Comparison of ENCODE assay signal across 31 cellular contexts in the genomic region with DNA sequence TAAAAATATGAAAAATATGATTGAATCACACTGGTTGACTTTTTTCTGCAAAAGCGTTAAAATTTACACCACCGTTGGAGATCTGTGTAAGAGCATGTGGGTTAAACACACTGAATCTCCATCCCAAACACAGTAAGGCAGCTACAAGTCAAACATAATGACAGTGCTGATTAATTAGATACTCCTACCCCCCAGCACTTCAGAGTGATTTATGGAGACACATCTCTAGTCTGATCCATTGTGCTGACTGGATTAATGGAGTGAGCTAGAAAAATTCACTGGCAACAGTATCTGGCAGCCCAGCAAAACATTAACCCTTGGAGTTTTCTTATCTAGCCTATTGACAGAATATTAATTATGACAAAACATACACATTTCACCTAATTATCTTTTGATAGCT.
DNase-seq lines count a peak whose midpoint lies in the region; ATAC-seq, FAIRE-seq and TF ChIP-seq lines count a peak whose summit lies in the region.
"Had no signal": no experiment of that assay in that cellular context is flagged by ENCODE, and none has a peak within 500 bp of the region (broad histone marks: within the 10 kb centered on the region; RNA-seq: fewer than 3 reads in every experiment).

No MANE protein-coding gene starts in this region.

- H3K4me1 Mint-ChIP-seq in activated naive CD4-positive, alpha-beta T cell treated with anti-CD3 and anti-CD28 coated beads, Interleukin-2, amount 10 ng/mL, durations not matched to agents 7 days and 5 days: no peaks in the 10 kb centered on the region
- H3K4me1 Mint-ChIP-seq: activated naive CD8-positive, alpha-beta T cell treated with anti-CD3 and anti-CD28 coated beads for 36 hours; CD4-positive, alpha-beta memory T cell; neural progenitor cell had no signal

- FAIRE-seq in HepG2 (lab: Jason Lieb, UNC): no peak
- FAIRE-seq: A204.1, bronchial epithelial cell, GM12878, H54, kidney had no signal

- no peaks in the 10 kb centered on the region for H3K27me3 Mint-ChIP-seq in activated naive CD4-positive, alpha-beta T cell treated with anti-CD3 and anti-CD28 coated beads, Interleukin-2, amount 10 ng/mL, durations not matched to agents 7 days and 5 days
- H3K27me3 Mint-ChIP-seq: activated naive CD8-positive, alpha-beta T cell treated with anti-CD3 and anti-CD28 coated beads for 36 hours; CD4-positive, alpha-beta memory T cell had no signal

- no peaks in the 10 kb centered on the region for H3K79me2 ChIP-seq in SK-N-SH (ENCODE audit: insufficient read depth)
- H3K79me2 ChIP-seq in HepG2 (ENCODE audit: insufficient read depth, low read length): no peaks in the 10 kb centered on the region
- no peaks in the 10 kb centered on the region for H3K79me2 ChIP-seq in MM.1S (ENCODE audit: low read length)

- peak; percentile 13 for DNase-seq in SK-N-SH
- peak; percentile 59 for DNase-seq in NCI-H2171 treated with DMSO at 0.1 percent for 48 hours (lab: John Stamatoyannopoulos, UW)
- peak; percentile 91 for DNase-seq in NCI-H748 treated with DMSO at 0.1 percent for 48 hours (lab: John Stamatoyannopoulos, UW)
- DNase-seq in activated naive CD4-positive, alpha-beta T cell treated with anti-CD3 and anti-CD28 coated beads, Interleukin-2, amount 10 ng/mL, durations not matched to agents 7 days and 5 days: no peak
- no peak for DNase-seq in activated effector memory CD4-positive, alpha-beta T cell treated with Interleukin-2 at 50 U/mL for 16 hours
- no peak for DNase-seq in HepG2 (ENCODE audit: low spot score)
- DNase-seq in MM.1S: no peak
- DNase-seq: activated CD4-positive, alpha-beta T cell treated with anti-CD3 and anti-CD28 coated beads for 48 hours; activated naive CD8-positive, alpha-beta T cell treated with anti-CD3 and anti-CD28 coated beads for 36 hours; activated T-cell treated with anti-CD3 and anti-CD28 coated beads for 4 hours; anterior cingulate cortex; CD4-positive, alpha-beta memory T cell; esophagus squamous epithelium; foreskin melanocyte; heart right ventricle; KG1; kidney; NCI-H446; posterior cingulate gyrus; right cardiac atrium; SJCRH30; stimulated activated CD4-positive, alpha-beta T cell treated with anti-CD3 and anti-CD28 coated beads, Interleukin-1b, Interleukin-23, amount 100 ng/mL, for 48 hours; stimulated activated naive CD4-positive, alpha-beta T cell treated with Interleukin-2 at 50 U/mL for 16 hours; upper lobe of right lung had no signal

- ATAC-seq in SK-N-SH treated with all-trans-retinoic acid at 6 μM for 48 hours (no peak), HepG2 (no peak)
- ATAC-seq: GM12878, heart right ventricle, right cardiac atrium, upper lobe of right lung had no signal

- 17% methylated on average over 2 of the region's 2 CpGs for WGBS in SK-N-SH (ENCODE audit: low lambda C conversion rate)
- 0% methylated on average over 1 of the region's 2 CpGs for WGBS in HepG2 (ENCODE audit: low lambda C conversion rate)

- H3K4me2 ChIP-seq in SK-N-SH (no peak overlapping the region), HepG2 (ENCODE audit: low read depth, low read length) (no peak overlapping the region), MM.1S (ENCODE audit: low read depth, low read length) (no peak overlapping the region)
- H3K4me2 ChIP-seq: neural progenitor cell had no signal

- H3K27ac Mint-ChIP-seq in activated naive CD4-positive, alpha-beta T cell treated with anti-CD3 and anti-CD28 coated beads, Interleukin-2, amount 10 ng/mL, durations not matched to agents 7 days and 5 days: no peak overlapping the region
- H3K27ac Mint-ChIP-seq: activated naive CD8-positive, alpha-beta T cell treated with anti-CD3 and anti-CD28 coated beads for 36 hours; activated T-helper 2 cell treated with anti-CD3 and anti-CD28 coated beads, Interferon-gamma antibody, Interleukin-2, Interleukin-4, amounts not matched to agents 10 μg/mL and 5 μg/mL and 100 μg/mL, durations not matched to agents 14 hours and 24 hours and 36 hours; CD4-positive, alpha-beta memory T cell; neural progenitor cell had no signal

- H3K9ac ChIP-seq in SK-N-SH: no peak overlapping the region
- H3K9ac ChIP-seq in HepG2 (ENCODE audit: insufficient read depth, low read depth, low read length): no peak overlapping the region
- no peak overlapping the region for H3K9ac ChIP-seq in MM.1S (ENCODE audit: low read length)
- H3K9ac ChIP-seq: neural progenitor cell had no signal

- CTCF ChIA-PET in SK-N-SH (lab: Yijun Ruan, JAX): interaction anchor here (0.7 to 1.4 kb wide), 3 partner anchors 9 to 236 kb away, joined by 3 to 5 read pairs (median 3); no protein-coding TSS in a partner anchor
- CTCF ChIA-PET in activated naive CD4-positive, alpha-beta T cell treated with anti-CD3 and anti-CD28 coated beads, Interleukin-2, amount 10 ng/mL, durations not matched to agents 7 days and 5 days (lab: Charles Lee): no interaction called here
- CTCF ChIA-PET in HepG2 (lab: Yijun Ruan, JAX; ENCODE audit: low intra/inter-chr PET ratio, low total read pairs): no interaction called here

- TF ChIP-seq RAD21 in SK-N-SH (IDR thresholded peaks at IDR 0.05; ENCODE audit: low read length): no peak
- TF ChIP-seq RAD21 in HepG2 (CRISPR knock-in tag; IDR thresholded peaks at IDR 0.05): no peak

- H3K4me3 ChIP-seq in SK-N-SH (ENCODE audit: low read depth in 2 of 2, low read length in 1 of 2): no peak overlapping the region
- H3K4me3 ChIP-seq in HepG2 (replicated peaks in 1 of 3; ENCODE audit: insufficient read depth in 1 of 3, low read depth in 2 of 3, low read length in 3 of 3): no peak overlapping the region
- H3K4me3 ChIP-seq in MM.1S (ENCODE audit: low read length): no peak overlapping the region
- H3K4me3 ChIP-seq: esophagus squamous epithelium, GM12878, heart right ventricle, neural progenitor cell, SJCRH30, upper lobe of right lung had no signal

- H3K27me3 ChIP-seq in SK-N-SH (ENCODE audit: insufficient read depth) (no peaks in the 10 kb centered on the region), HepG2 (ENCODE audit: control insufficient read depth in 1 of 2, insufficient read depth in 2 of 2, low read length in 2 of 2) (no peaks in the 10 kb centered on the region), MM.1S (replicated peaks; ENCODE audit: insufficient read depth, low read length) (no peaks in the 10 kb centered on the region)
- H3K27me3 ChIP-seq: esophagus squamous epithelium, heart right ventricle, neural progenitor cell, SJCRH30 had no signal

- no TSS peak for BruUV-seq in HepG2 (replicated peaks; lab: Mats Ljungman, UMichigan)

- no peak for TF ChIP-seq CTCF in SK-N-SH (IDR thresholded peaks at IDR 0.05)
- no peak for TF ChIP-seq CTCF in HepG2 (CRISPR knock-in tag; IDR thresholded peaks at IDR 0.05)
- no peak for TF ChIP-seq CTCF in MM.1S (IDR thresholded peaks at IDR 0.05; ENCODE audit: low read length)

- intact Hi-C loops in HepG2 (cut with micrococcal nuclease; ENCODE audit: unreplicated experiment): no loop called here

- POLR2A ChIA-PET in SK-N-SH (lab: Yijun Ruan, JAX) (interaction anchor here (1.4 kb wide), 1 partner anchor 230 kb away, joined by 5 read pairs; no protein-coding TSS in a partner anchor), HepG2 (lab: Yijun Ruan, JAX) (no interaction called here)

- H4K20me1 ChIP-seq in SK-N-SH (ENCODE audit: insufficient read depth) (no peaks in the 10 kb centered on the region), HepG2 (ENCODE audit: insufficient read depth, low read length) (no peaks in the 10 kb centered on the region), MM.1S (ENCODE audit: insufficient read depth, low read length) (no peaks in the 10 kb centered on the region)

- no peaks in the 10 kb centered on the region for H3K9me3 Mint-ChIP-seq in activated naive CD4-positive, alpha-beta T cell treated with anti-CD3 and anti-CD28 coated beads, Interleukin-2, amount 10 ng/mL, durations not matched to agents 7 days and 5 days
- H3K9me3 Mint-ChIP-seq: activated T-helper 2 cell treated with anti-CD3 and anti-CD28 coated beads, Interferon-gamma antibody, Interleukin-2, Interleukin-4, amounts not matched to agents 10 μg/mL and 5 μg/mL and 100 μg/mL, durations not matched to agents 14 hours and 24 hours and 36 hours; neural progenitor cell had no signal

- H3K36me3 Mint-ChIP-seq in activated naive CD4-positive, alpha-beta T cell treated with anti-CD3 and anti-CD28 coated beads, Interleukin-2, amount 10 ng/mL, durations not matched to agents 7 days and 5 days: no peaks in the 10 kb centered on the region
- H3K36me3 Mint-ChIP-seq: activated naive CD8-positive, alpha-beta T cell treated with anti-CD3 and anti-CD28 coated beads for 36 hours; CD4-positive, alpha-beta memory T cell; neural progenitor cell had no signal

- H3K4me3 Mint-ChIP-seq in activated naive CD4-positive, alpha-beta T cell treated with anti-CD3 and anti-CD28 coated beads, Interleukin-2, amount 10 ng/mL, durations not matched to agents 7 days and 5 days: no peak overlapping the region
- H3K4me3 Mint-ChIP-seq: activated naive CD8-positive, alpha-beta T cell treated with anti-CD3 and anti-CD28 coated beads for 36 hours; CD4-positive, alpha-beta memory T cell; neural progenitor cell had no signal

- H3K9me2 ChIP-seq in SK-N-SH (no peaks in the 10 kb centered on the region), MM.1S (replicated peaks; ENCODE audit: insufficient read depth, low read length) (no peaks in the 10 kb centered on the region)

- TF ChIP-seq EP300 in SK-N-SH (IDR thresholded peaks at IDR 0.05; ENCODE audit: borderline replicate concordance in 1 of 2, low read depth in 1 of 2, low read length in 1 of 2) (peak in 1 of 2 experiments; percentile 68; a peak in 2 of 4 replicates), HepG2 (IDR thresholded peaks at IDR 0.05; ENCODE audit: low read depth in 2 of 2, low read length in 2 of 2) (no peak), HepG2 (CRISPR knock-in tag; IDR thresholded peaks at IDR 0.05; ENCODE audit: borderline replicate concordance) (no peak)

- in situ Hi-C loops in HepG2 (cut with HindIII; ENCODE audit: extremely low pct_ligation_motif_present, low pct_unique_long_range_greater_than_20kb): no loop called here

- TF ChIP-seq POLR2A in HepG2 (IDR thresholded peaks at IDR 0.05; ENCODE audit: insufficient read depth in 1 of 2, low read depth in 2 of 2, low read length in 2 of 2): no peak

- H3K36me3 ChIP-seq in SK-N-SH (replicated peaks in 1 of 2; ENCODE audit: control insufficient read depth in 1 of 2, insufficient read depth in 2 of 2, low read length in 1 of 2) (no peaks in the 10 kb centered on the region), HepG2 (replicated peaks in 1 of 2; ENCODE audit: control insufficient read depth in 1 of 2, insufficient read depth in 2 of 2, low read length in 2 of 2) (no peaks in the 10 kb centered on the region), MM.1S (replicated peaks; ENCODE audit: insufficient read depth, low read length) (no peaks in the 10 kb centered on the region)
- H3K36me3 ChIP-seq: esophagus squamous epithelium, heart right ventricle, neural progenitor cell, SJCRH30, upper lobe of right lung had no signal

- H3K27ac ChIP-seq in SK-N-SH (ENCODE audit: low read depth in 2 of 2, low read length in 1 of 2) (peak overlapping the region in 1 of 2 experiments; percentile 75; a peak in 2 of 4 replicates), HepG2 (ENCODE audit: extremely low read length, insufficient read depth, low read length) (no peak overlapping the region), MM.1S (ENCODE audit: low read length) (no peak overlapping the region)
- H3K27ac ChIP-seq: esophagus squamous epithelium, heart right ventricle, neural progenitor cell, SJCRH30, upper lobe of right lung had no signal

- H3K9me3 ChIP-seq in SK-N-SH: no peaks in the 10 kb centered on the region
- no peaks in the 10 kb centered on the region for H3K9me3 ChIP-seq in HepG2 (ENCODE audit: low read length)
- H3K9me3 ChIP-seq in MM.1S (replicated peaks; ENCODE audit: insufficient read depth, low read length): no peaks in the 10 kb centered on the region
- H3K9me3 ChIP-seq: esophagus squamous epithelium, SJCRH30, upper lobe of right lung had no signal

- H2AFZ ChIP-seq in SK-N-SH (ENCODE audit: low read depth): no peak overlapping the region
- H2AFZ ChIP-seq in HepG2 (ENCODE audit: low read length): no peak overlapping the region
- no peak overlapping the region for H2AFZ ChIP-seq in MM.1S (ENCODE audit: low read length)
- H2AFZ ChIP-seq: neural progenitor cell had no signal

- H3K4me1 ChIP-seq in SK-N-SH (ENCODE audit: control insufficient read depth in 1 of 2, insufficient read depth in 2 of 2, low read depth in 1 of 2, low read length in 1 of 2) (peaks cover 0 to 3% of the 10 kb centered on the region in 2 experiments; a peak in 2 of 4 replicates), HepG2 (ENCODE audit: insufficient read depth, low read length) (no peaks in the 10 kb centered on the region), MM.1S (ENCODE audit: low read length) (no peaks in the 10 kb centered on the region)
- H3K4me1 ChIP-seq: esophagus squamous epithelium, heart right ventricle, neural progenitor cell, SJCRH30, upper lobe of right lung had no signal

- H3F3A ChIP-seq in SK-N-SH (replicated peaks; ENCODE audit: insufficient read depth) (no peaks in the 10 kb centered on the region), MM.1S (ENCODE audit: insufficient read depth, low read length) (no peaks in the 10 kb centered on the region)

Comparison
In these comparisons a context has a peak if more than half of its experiments do, and no peak if none do; other contexts are left out.
1. DNase-seq: peak in SK-N-SH (single experiment), NCI-H2171 treated with DMSO at 0.1 percent for 48 hours (single experiment) and NCI-H748 treated with DMSO at 0.1 percent for 48 hours (single experiment); none in activated naive CD4-positive, alpha-beta T cell treated with anti-CD3 and anti-CD28 coated beads, Interleukin-2, amount 10 ng/mL, durations not matched to agents 7 days and 5 days (single experiment), activated effector memory CD4-positive, alpha-beta T cell treated with Interleukin-2 at 50 U/mL for 16 hours (single experiment), HepG2 (single experiment) and MM.1S (single experiment).
2. Of the 25 proteins assayed by ChIP-seq in both HepG2 and SK-N-SH: peak only in HepG2: none; only in SK-N-SH: CHD2; in both: none; in neither: 23; mixed calls (peak in some experiments, not most) for 1.